In genomic region chr10:5233324-5233723, GRCh38 we compare ENCODE assay signal across 9 cellular contexts. TPM values are rescaled to one million over a fixed set of nuclear protein-coding genes. Genes with fewer than 3 reads are reported as not detected.
"Had no signal": no experiment of that assay in that cellular context is flagged by ENCODE, and none has a peak within 500 bp of the region (broad histone marks: within the 10 kb centered on the region; RNA-seq: fewer than 3 reads in every experiment).

No MANE protein-coding gene starts in this region.

- H3K36me3 ChIP-seq: HAP-1 had no signal

- H3K27ac ChIP-seq: GM23248 had no signal

- H3K4me3 ChIP-seq: GM23248, HAP-1 had no signal

- DNase-seq: H7, HFFc6 had no signal

- FAIRE-seq: HTR-8/SVneo had no signal

- H3K9me3 ChIP-seq: HAP-1 had no signal

- H3K4me1 ChIP-seq: HAP-1 had no signal

- ATAC-seq: HCT116 had no signal

RNA-seq across cellular contexts. Expression of gene AKR1C4, which starts 36.7 kb away (rescaled TPM):
- total RNA-seq: GM23248, H4, H7, HFFc6, HT-29 had no signal
- polyA plus RNA-seq: GM23248, IgD-negative memory B cell had no signal

RNA-seq across cellular contexts. Expression of gene AKR1C8, which starts 48.4 kb away (rescaled TPM):
- total RNA-seq: GM23248, H7, HFFc6, HT-29 had no signal
- polyA plus RNA-seq: GM23248, IgD-negative memory B cell had no signal
